Comparison of ENCODE assay signal across 1 cellular context in genomic region chr6:52550014-52550575, GRCh38.
TF ChIP-seq lines count a peak whose summit lies in the region.

No MANE protein-coding gene starts in this region.

TF ChIP-seq in IMR-90, 13 proteins besides CTCF, POLR2A, EP300 and RAD21:
- no peak for TF ChIP-seq USF2 (IDR thresholded peaks at IDR 0.05; ENCODE audit: low read depth, low read length)
- TF ChIP-seq MXI1 (IDR thresholded peaks at IDR 0.05; ENCODE audit: borderline replicate concordance, low read depth, low read length) = no peak
- no peak for TF ChIP-seq CEBPB (IDR thresholded peaks at IDR 0.05; ENCODE audit: low read depth, low read length)
- TF ChIP-seq CHD1 (IDR thresholded peaks at IDR 0.05; ENCODE audit: low read depth, low read length) = no peak
- TF ChIP-seq FOS (IDR thresholded peaks at IDR 0.05; ENCODE audit: low read depth, low read length) = no peak
- TF ChIP-seq NFE2L2 (IDR thresholded peaks at IDR 0.05; ENCODE audit: low read depth, low read length) = no peak
- TF ChIP-seq MAZ (IDR thresholded peaks at IDR 0.05; ENCODE audit: borderline replicate concordance, low read depth, low read length) = no peak
- TF ChIP-seq RFX5 (IDR thresholded peaks at IDR 0.05; ENCODE audit: low read depth, low read length) = no peak
- no peak for TF ChIP-seq SMC3 (IDR thresholded peaks at IDR 0.05; ENCODE audit: low read depth, low read length)
- no peak for TF ChIP-seq RCOR1 (IDR thresholded peaks at IDR 0.05; ENCODE audit: insufficient replicate concordance, low read length)
- TF ChIP-seq ELK1 (IDR thresholded peaks at IDR 0.05; ENCODE audit: borderline replicate concordance, low read depth, low read length) = no peak
- no peak for TF ChIP-seq BHLHE40 (IDR thresholded peaks at IDR 0.05; ENCODE audit: low read depth, low read length)
- TF ChIP-seq MAFK (IDR thresholded peaks at IDR 0.05; ENCODE audit: low read depth, low read length) = no peak
